ENCODE assay signal across 1 cellular context in the genomic region with DNA sequence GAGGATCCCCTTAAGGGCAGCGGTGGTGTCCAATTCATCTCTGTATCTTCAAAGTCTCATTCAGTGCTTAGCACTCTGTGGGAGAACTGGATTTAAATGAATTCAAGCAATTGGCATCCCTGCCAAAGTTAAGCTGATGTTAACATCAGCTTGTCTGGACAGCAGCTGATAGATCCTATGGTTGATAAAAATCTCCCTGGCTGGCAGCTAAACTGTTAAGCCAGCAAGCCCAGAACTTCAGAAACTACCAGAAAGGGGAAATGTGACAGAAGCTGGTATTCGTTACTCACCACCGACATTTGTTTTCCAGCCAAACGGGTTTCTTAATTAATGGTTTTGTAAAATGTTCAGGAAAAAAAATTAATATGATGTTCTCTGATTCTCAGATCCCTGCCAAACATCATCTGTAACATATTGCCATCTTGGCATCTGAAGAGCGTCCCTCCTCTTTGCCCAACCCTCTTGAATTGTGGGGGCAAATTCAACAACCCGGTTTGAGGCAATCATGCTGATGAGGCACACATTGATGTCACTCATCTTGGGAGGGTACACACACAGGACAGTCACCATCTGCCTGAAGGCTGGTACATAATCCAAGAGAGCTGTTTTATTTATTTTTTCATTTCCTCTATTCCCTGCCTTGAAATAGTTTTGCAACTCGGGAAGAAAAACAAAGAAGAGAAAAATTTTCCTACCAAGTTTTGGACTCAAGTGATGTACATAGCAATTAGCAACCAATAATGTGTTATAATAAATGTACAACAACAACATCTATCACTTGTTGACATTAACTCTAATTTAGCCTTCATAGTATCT.
TF ChIP-seq lines count a peak whose summit lies in the region.

No MANE protein-coding gene starts in this region.

TF ChIP-seq in endothelial cell of umbilical vein, 7 proteins besides CTCF, POLR2A, EP300 and RAD21:
- TF ChIP-seq POLR2AphosphoS5 (IDR thresholded peaks at IDR 0.05; ENCODE audit: insufficient read depth, low read depth, low read length) = no peak
- TF ChIP-seq FOS (IDR thresholded peaks at IDR 0.05; ENCODE audit: borderline replicate concordance, insufficient read depth, low read length) = no peak
- TF ChIP-seq MYC (IDR thresholded peaks at IDR 0.05; ENCODE audit: low read depth, low read length) = no peak
- peak; percentile 8 for TF ChIP-seq GATA2 (IDR thresholded peaks at IDR 0.05; ENCODE audit: insufficient read depth, insufficient read length, low read depth, low read length)
